Comparison of ENCODE assay signal across 20 cellular contexts in the genomic region with DNA sequence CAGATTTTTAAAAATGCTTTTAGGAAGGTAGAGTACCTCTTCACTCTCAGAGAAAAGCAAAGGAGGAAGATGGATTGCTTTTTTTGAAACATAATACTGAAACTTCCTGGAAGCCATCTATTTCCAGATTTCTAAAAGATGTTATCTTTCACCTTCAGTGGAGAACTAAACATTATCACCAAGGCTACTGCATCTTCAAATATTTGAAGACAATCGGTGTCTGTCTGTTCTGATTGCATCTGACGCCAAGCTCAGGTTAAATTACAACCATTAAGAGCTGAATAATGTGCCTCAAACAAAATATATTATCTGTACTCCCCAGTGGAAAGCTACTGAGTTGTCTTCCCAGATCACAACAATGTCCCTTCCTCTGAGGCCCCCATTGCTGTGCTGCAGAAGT.
A peak's percentile ranks its signal among the peaks of the same experiment; 100 is the strongest.
DNase-seq lines count a peak whose midpoint lies in the region; ATAC-seq, FAIRE-seq and TF ChIP-seq lines count a peak whose summit lies in the region.
"Had no signal": no experiment of that assay in that cellular context is flagged by ENCODE, and none has a peak within 500 bp of the region (broad histone marks: within the 10 kb centered on the region; RNA-seq: fewer than 3 reads in every experiment).

No MANE protein-coding gene starts in this region.

- TF ChIP-seq CTCF in 22Rv1 (IDR thresholded peaks at IDR 0.05) = no peak
- no peak for TF ChIP-seq CTCF in vagina (IDR thresholded peaks at IDR 0.05)

- no peak overlapping the region for H3K4me3 ChIP-seq in vagina
- H3K4me3 ChIP-seq: BLaER1, PC-9 had no signal

- CTCF ChIA-PET in activated CD8-positive, alpha-beta memory T cell treated with anti-CD3 and anti-CD28 coated beads, Interleukin-2, amount 10 ng/mL, durations not matched to agents 7 days and 5 days (lab: Charles Lee) = no interaction called here

- no peak overlapping the region for H3K27ac Mint-ChIP-seq in T-helper 2 cell treated with Interferon-gamma antibody and Interleukin-4, amounts not matched to agents 5 μg/mL and 100 μg/mL, for 36 hours
- H3K27ac Mint-ChIP-seq in activated T-helper 17 cell treated with anti-CD3 and anti-CD28 coated beads, Interleukin-2, amount 50 U/mL, for 72 hours = no peak overlapping the region
- no peak overlapping the region for H3K27ac Mint-ChIP-seq in activated CD8-positive, alpha-beta memory T cell treated with anti-CD3 and anti-CD28 coated beads, Interleukin-2, amount 10 ng/mL, durations not matched to agents 7 days and 5 days
- H3K27ac Mint-ChIP-seq: CD4-positive, alpha-beta memory T cell had no signal

- no peaks in the 10 kb centered on the region for H3K9me3 Mint-ChIP-seq in T-helper 2 cell treated with Interferon-gamma antibody and Interleukin-4, amounts not matched to agents 5 μg/mL and 100 μg/mL, for 36 hours
- no peaks in the 10 kb centered on the region for H3K9me3 Mint-ChIP-seq in activated T-helper 17 cell treated with anti-CD3 and anti-CD28 coated beads, Interleukin-2, amount 50 U/mL, for 72 hours
- H3K9me3 Mint-ChIP-seq in activated CD8-positive, alpha-beta memory T cell treated with anti-CD3 and anti-CD28 coated beads, Interleukin-2, amount 10 ng/mL, durations not matched to agents 7 days and 5 days (ENCODE audit: low read depth) = no peaks in the 10 kb centered on the region

- FAIRE-seq in H54 (lab: Jason Lieb, UNC) (peak; percentile 33), islet of Langerhans (lab: Jason Lieb, UNC) (peak; percentile 86)
- FAIRE-seq: GM12891, GM18507 had no signal

- H3K36me3 Mint-ChIP-seq in T-helper 2 cell treated with Interferon-gamma antibody and Interleukin-4, amounts not matched to agents 5 μg/mL and 100 μg/mL, for 36 hours (ENCODE audit: low read depth) = no peaks in the 10 kb centered on the region
- no peaks in the 10 kb centered on the region for H3K36me3 Mint-ChIP-seq in activated T-helper 17 cell treated with anti-CD3 and anti-CD28 coated beads, Interleukin-2, amount 50 U/mL, for 72 hours (ENCODE audit: low read depth)
- H3K36me3 Mint-ChIP-seq in activated CD8-positive, alpha-beta memory T cell treated with anti-CD3 and anti-CD28 coated beads, Interleukin-2, amount 10 ng/mL, durations not matched to agents 7 days and 5 days = no peaks in the 10 kb centered on the region
- H3K36me3 Mint-ChIP-seq: CD4-positive, alpha-beta memory T cell had no signal

- TF ChIP-seq POLR2A in H54 (IDR thresholded peaks at IDR 0.05; ENCODE audit: low read depth, low read length) = no peak
- no peak for TF ChIP-seq POLR2A in vagina (IDR thresholded peaks at IDR 0.05)

- DNase-seq in H54 (ENCODE audit: insufficient read length, low spot score) (no peak), NCI-H748 (lab: John Stamatoyannopoulos, UW; ENCODE audit: unreplicated experiment) (peak; percentile 89), vagina (ENCODE audit: extremely low spot score in 2 of 2) (no peak)
- DNase-seq in T-helper 2 cell treated with Interferon-gamma antibody and Interleukin-4, amounts not matched to agents 5 μg/mL and 100 μg/mL, for 36 hours (ENCODE audit: low spot score) = no peak
- DNase-seq in activated CD8-positive, alpha-beta memory T cell treated with anti-CD3 and anti-CD28 coated beads, Interleukin-2, amount 10 ng/mL, durations not matched to agents 7 days and 5 days = no peak
- DNase-seq: Calu3; CD4-positive, alpha-beta memory T cell; GOT3; KG1; MV-4-11; NCI-H2029 treated with DMSO at 0.1 percent for 48 hours; NCI-H446 treated with DMSO at 0.1 percent for 48 hours; NCI-H774; PC-9 had no signal

- no peaks in the 10 kb centered on the region for H3K4me1 Mint-ChIP-seq in T-helper 2 cell treated with Interferon-gamma antibody and Interleukin-4, amounts not matched to agents 5 μg/mL and 100 μg/mL, for 36 hours (ENCODE audit: low read depth)
- H3K4me1 Mint-ChIP-seq in activated T-helper 17 cell treated with anti-CD3 and anti-CD28 coated beads, Interleukin-2, amount 50 U/mL, for 72 hours = no peaks in the 10 kb centered on the region
- no peaks in the 10 kb centered on the region for H3K4me1 Mint-ChIP-seq in activated CD8-positive, alpha-beta memory T cell treated with anti-CD3 and anti-CD28 coated beads, Interleukin-2, amount 10 ng/mL, durations not matched to agents 7 days and 5 days
- H3K4me1 Mint-ChIP-seq: CD4-positive, alpha-beta memory T cell had no signal

- intact Hi-C loops in vagina (cut with DNase I) = no loop called here

- H3K27me3 Mint-ChIP-seq in T-helper 2 cell treated with Interferon-gamma antibody and Interleukin-4, amounts not matched to agents 5 μg/mL and 100 μg/mL, for 36 hours (ENCODE audit: low read depth) = no peaks in the 10 kb centered on the region
- H3K27me3 Mint-ChIP-seq in activated T-helper 17 cell treated with anti-CD3 and anti-CD28 coated beads, Interleukin-2, amount 50 U/mL, for 72 hours = peaks cover 18% of the 10 kb centered on the region
- no peaks in the 10 kb centered on the region for H3K27me3 Mint-ChIP-seq in activated CD8-positive, alpha-beta memory T cell treated with anti-CD3 and anti-CD28 coated beads, Interleukin-2, amount 10 ng/mL, durations not matched to agents 7 days and 5 days

- H3K9me3 ChIP-seq in vagina = no peaks in the 10 kb centered on the region
- H3K9me3 ChIP-seq: BLaER1 had no signal

- no peak overlapping the region for H3K4me3 Mint-ChIP-seq in T-helper 2 cell treated with Interferon-gamma antibody and Interleukin-4, amounts not matched to agents 5 μg/mL and 100 μg/mL, for 36 hours
- no peak overlapping the region for H3K4me3 Mint-ChIP-seq in activated T-helper 17 cell treated with anti-CD3 and anti-CD28 coated beads, Interleukin-2, amount 50 U/mL, for 72 hours
- no peak overlapping the region for H3K4me3 Mint-ChIP-seq in activated CD8-positive, alpha-beta memory T cell treated with anti-CD3 and anti-CD28 coated beads, Interleukin-2, amount 10 ng/mL, durations not matched to agents 7 days and 5 days
- H3K4me3 Mint-ChIP-seq: CD4-positive, alpha-beta memory T cell had no signal

- H3K27ac ChIP-seq in 22Rv1 (peak overlapping the region; percentile 53), vagina (no peak overlapping the region)
- H3K27ac ChIP-seq: BLaER1, PC-9 had no signal

- H3K36me3 ChIP-seq in vagina = no peaks in the 10 kb centered on the region
- H3K36me3 ChIP-seq: BLaER1 had no signal

- no peaks in the 10 kb centered on the region for H3K27me3 ChIP-seq in vagina
- H3K27me3 ChIP-seq: BLaER1 had no signal

- ATAC-seq in activated T-helper 17 cell treated with anti-CD3 and anti-CD28 coated beads, Interleukin-2, amount 50 U/mL, for 72 hours (replicated peaks) = no peak
- no peak for ATAC-seq in activated CD8-positive, alpha-beta memory T cell treated with anti-CD3 and anti-CD28 coated beads, Interleukin-2, amount 10 ng/mL, durations not matched to agents 7 days and 5 days

- no peaks in the 10 kb centered on the region for H3K4me1 ChIP-seq in vagina
- H3K4me1 ChIP-seq: BLaER1 had no signal
